ENCODE assay signal across 1 cellular context in genomic region chr7:134931487-134931886, GRCh38.
TF ChIP-seq lines count a peak whose summit lies in the region.

No MANE protein-coding gene starts in this region.

TF ChIP-seq in endothelial cell of umbilical vein, 7 proteins besides CTCF, POLR2A, EP300 and RAD21:
- no peak for TF ChIP-seq MAX (IDR thresholded peaks at IDR 0.05; ENCODE audit: insufficient read depth, insufficient read length)
